Comparison of ENCODE assay signal across 8 cellular contexts in the genomic region with DNA sequence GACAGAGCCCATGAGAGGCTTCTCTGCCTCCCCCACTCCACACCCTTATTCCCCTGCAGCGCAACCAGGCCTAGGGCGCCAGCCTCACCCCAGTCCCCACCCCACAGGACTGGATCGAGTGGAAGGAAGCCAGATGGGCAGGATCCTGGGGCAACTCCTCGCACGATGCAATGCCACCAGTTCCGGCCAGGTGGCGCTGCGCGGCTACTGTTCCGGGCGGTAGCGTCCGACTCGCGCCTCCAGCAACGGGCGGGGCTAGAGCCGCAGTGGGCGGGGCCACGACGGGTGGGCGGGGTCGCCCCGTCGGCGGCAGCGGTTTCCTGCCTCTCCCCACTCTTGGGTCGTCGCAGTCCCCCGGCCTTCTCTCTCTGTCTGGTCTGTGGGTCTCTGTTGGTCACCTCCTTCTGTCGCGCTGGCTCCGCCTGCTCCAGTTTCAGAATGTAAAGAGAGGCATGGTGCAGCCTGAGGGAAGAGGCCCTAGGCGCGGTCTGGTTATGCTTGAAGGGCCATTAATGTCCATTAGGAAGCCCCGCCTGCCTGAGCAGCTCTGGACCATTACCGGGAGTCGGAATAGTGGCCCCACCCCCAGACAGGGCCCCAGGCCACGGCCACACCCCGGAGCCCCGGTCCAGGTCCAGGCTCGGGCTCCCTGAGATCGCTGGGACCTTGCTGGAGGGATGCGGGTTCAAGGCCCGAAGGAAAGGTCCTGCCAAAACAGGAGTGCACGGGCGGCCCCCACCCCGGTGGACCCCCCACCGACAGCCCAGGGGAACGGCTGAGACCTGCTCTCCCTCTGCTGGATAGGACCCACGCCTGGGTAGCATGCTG. TPM values are rescaled to one million over a fixed set of nuclear protein-coding genes. Genes with fewer than 3 reads are reported as not detected.
DNase-seq lines count a peak whose midpoint lies in the region; ATAC-seq and TF ChIP-seq lines count a peak whose summit lies in the region.

No MANE protein-coding gene starts in this region.

- DNase-seq in CD4-positive, alpha-beta memory T cell = peak; percentile 89 to 95 (median 91)
- DNase-seq in HuH-7.5 (ENCODE audit: low spot score) = peak; percentile 97
- peak; percentile 79 for DNase-seq in RKO (ENCODE audit: low spot score)
- peak; percentile 85 for DNase-seq in fibroblast of the aortic adventitia (ENCODE audit: low read depth)
- DNase-seq in natural killer cell treated with Interleukin-12 subunit alpha and Interleukin-12 subunit beta and Interleukin-15 and Interleukin-18, amount 100 ng/mL, for 72 hours (ENCODE audit: low spot score) = peak; percentile 94
- DNase-seq in stimulated activated naive CD4-positive, alpha-beta T cell treated with Interleukin-2 at 50 U/mL for 16 hours (lab: John Stamatoyannopoulos, UW) = peak; percentile 89

- H3K36me3 Mint-ChIP-seq in CD4-positive, alpha-beta memory T cell = no peaks in the 10 kb centered on the region
- H3K36me3 Mint-ChIP-seq in activated T-helper 17 cell treated with anti-CD3 and anti-CD28 coated beads, Interleukin-2, amount 50 U/mL, for 72 hours (ENCODE audit: low read depth) = no peaks in the 10 kb centered on the region
- H3K36me3 Mint-ChIP-seq in natural killer cell treated with Interleukin-12 subunit alpha and Interleukin-12 subunit beta and Interleukin-15 and Interleukin-18, amount 100 ng/mL, for 72 hours = no peaks in the 10 kb centered on the region

- peak; percentile 92 for TF ChIP-seq CTCF in fibroblast of the aortic adventitia (IDR thresholded peaks at IDR 0.05; ENCODE audit: insufficient read depth, low read length)

- intact Hi-C loops in CD4-positive, alpha-beta memory T cell (cut with micrococcal nuclease) = loop anchor here (1.0 to 2.0 kb wide), 4 partner anchors 23 to 464 kb away; partner anchors contain the start of genes ECI1, NTHL1 and TSC2

- H3K27me3 Mint-ChIP-seq in CD4-positive, alpha-beta memory T cell = peaks cover 15 to 16% of the 10 kb centered on the region in 2 donors
- H3K27me3 Mint-ChIP-seq in activated T-helper 17 cell treated with anti-CD3 and anti-CD28 coated beads, Interleukin-2, amount 50 U/mL, for 72 hours = peaks cover 10% of the 10 kb centered on the region
- peaks cover 0 to 6% of the 10 kb centered on the region in 2 donors for H3K27me3 Mint-ChIP-seq in natural killer cell treated with Interleukin-12 subunit alpha and Interleukin-12 subunit beta and Interleukin-15 and Interleukin-18, amount 100 ng/mL, for 72 hours

- H3K9me3 ChIP-seq in CD4-positive, alpha-beta memory T cell (ENCODE audit: control insufficient read depth in 1 of 2, low read length in 2 of 2) = no peaks in the 10 kb centered on the region

- CTCF ChIA-PET in CD4-positive, alpha-beta memory T cell (lab: Charles Lee; ENCODE audit: partially characterized antibody) = interaction anchor here (0.6 to 3.8 kb wide), 11 partner anchors 10 to 224 kb away, joined by 3 to 74 read pairs (median 7); no protein-coding TSS in a partner anchor

- peaks cover 12% of the 10 kb centered on the region for H3K27me3 ChIP-seq in CD4-positive, alpha-beta memory T cell (ENCODE audit: insufficient read depth, low read length)

- POLR2A ChIA-PET in CD4-positive, alpha-beta memory T cell (lab: Charles Lee; ENCODE audit: partially characterized antibody) = interaction anchor here (0.9 to 4.2 kb wide), 5 partner anchors 59 to 228 kb away, joined by 3 to 51 read pairs (median 6); partner anchors contain the start of genes ECI1, RPS2 and TRAF7

- no peaks in the 10 kb centered on the region for H3K36me3 ChIP-seq in CD4-positive, alpha-beta memory T cell (ENCODE audit: insufficient read depth, low read length)

- H3K9me3 Mint-ChIP-seq in CD4-positive, alpha-beta memory T cell = no peaks in the 10 kb centered on the region
- H3K9me3 Mint-ChIP-seq in activated T-helper 17 cell treated with anti-CD3 and anti-CD28 coated beads, Interleukin-2, amount 50 U/mL, for 72 hours = no peaks in the 10 kb centered on the region
- no peaks in the 10 kb centered on the region for H3K9me3 Mint-ChIP-seq in natural killer cell treated with Interleukin-12 subunit alpha and Interleukin-12 subunit beta and Interleukin-15 and Interleukin-18, amount 100 ng/mL, for 72 hours

- peak overlapping the region in 6 of 7 donors; percentile 60 to 91 (median 76) for H3K27ac Mint-ChIP-seq in CD4-positive, alpha-beta memory T cell
- peak overlapping the region; percentile 72 for H3K27ac Mint-ChIP-seq in activated T-helper 17 cell treated with anti-CD3 and anti-CD28 coated beads, Interleukin-2, amount 50 U/mL, for 72 hours
- no peak overlapping the region for H3K27ac Mint-ChIP-seq in natural killer cell treated with Interleukin-12 subunit alpha and Interleukin-12 subunit beta and Interleukin-15 and Interleukin-18, amount 100 ng/mL, for 72 hours

- H3K4me1 Mint-ChIP-seq in CD4-positive, alpha-beta memory T cell = peaks cover 9 to 26% (median 17%) of the 10 kb centered on the region in 4 donors
- H3K4me1 Mint-ChIP-seq in activated T-helper 17 cell treated with anti-CD3 and anti-CD28 coated beads, Interleukin-2, amount 50 U/mL, for 72 hours = no peaks in the 10 kb centered on the region
- peaks cover 5 to 14% of the 10 kb centered on the region in 2 donors for H3K4me1 Mint-ChIP-seq in natural killer cell treated with Interleukin-12 subunit alpha and Interleukin-12 subunit beta and Interleukin-15 and Interleukin-18, amount 100 ng/mL, for 72 hours (ENCODE audit: low read depth in 2 of 2)

- ATAC-seq in GM19397 (IDR thresholded peaks at IDR 0.05; ENCODE audit: unreplicated experiment) = peak; percentile 70
- peak; percentile 88 for ATAC-seq in activated T-helper 17 cell treated with anti-CD3 and anti-CD28 coated beads, Interleukin-2, amount 50 U/mL, for 72 hours (replicated peaks)
- peak; percentile 90 to 94 for ATAC-seq in natural killer cell treated with Interleukin-12 subunit alpha and Interleukin-12 subunit beta and Interleukin-15 and Interleukin-18, amount 100 ng/mL, for 72 hours

- peak overlapping the region; percentile 44 for H3K27ac ChIP-seq in CD4-positive, alpha-beta memory T cell (ENCODE audit: low read depth, low read length)

- peak overlapping the region in 1 of 2 donors; percentile 30 for H3K4me3 ChIP-seq in CD4-positive, alpha-beta memory T cell (ENCODE audit: low read length in 2 of 2)
- peak overlapping the region; percentile 45 for H3K4me3 ChIP-seq in fibroblast of the aortic adventitia (ENCODE audit: low read depth, low read length)

- peaks cover 29% of the 10 kb centered on the region for H3K4me1 ChIP-seq in CD4-positive, alpha-beta memory T cell (ENCODE audit: insufficient read depth, low read length)

- peak overlapping the region; percentile 6 to 76 (median 70) for H3K4me3 Mint-ChIP-seq in CD4-positive, alpha-beta memory T cell
- H3K4me3 Mint-ChIP-seq in activated T-helper 17 cell treated with anti-CD3 and anti-CD28 coated beads, Interleukin-2, amount 50 U/mL, for 72 hours = peak overlapping the region; percentile 68
- peak overlapping the region; percentile 51 for H3K4me3 Mint-ChIP-seq in natural killer cell treated with Interleukin-12 subunit alpha and Interleukin-12 subunit beta and Interleukin-15 and Interleukin-18, amount 100 ng/mL, for 72 hours

RNA-seq across cellular contexts. Expression of gene NHERF2, which starts 3.4 kb away (rescaled TPM):
- 1 to 10 TPM; 1.7 to 2.1 TPM for total RNA-seq in CD4-positive, alpha-beta memory T cell
- under 1 TPM; 0.16 to 0.40 TPM for polyA plus RNA-seq in CD4-positive, alpha-beta memory T cell
- 1 to 10 TPM in 1 of 2 donors, under 1 TPM in 1; 0.21 to 2.9 TPM for total RNA-seq in activated T-helper 17 cell treated with anti-CD3 and anti-CD28 coated beads, Interleukin-2, amount 50 U/mL, for 72 hours
- 11.5 and 26.3 TPM in 2 replicates for total RNA-seq in fibroblast of the aortic adventitia (ENCODE audit: low replicate concordance)
- 1 to 10 TPM; 3.8 to 4.5 TPM for total RNA-seq in natural killer cell treated with Interleukin-12 subunit alpha and Interleukin-12 subunit beta and Interleukin-15 and Interleukin-18, amount 100 ng/mL, for 72 hours

RNA-seq across cellular contexts. Expression of gene NPW, which starts 3.7 kb away (rescaled TPM):
- total RNA-seq in CD4-positive, alpha-beta memory T cell = not detected
- not detected for polyA plus RNA-seq in CD4-positive, alpha-beta memory T cell
- 1 to 10 TPM in 1 of 2 donors, not detected in 1; 2.8 TPM for total RNA-seq in activated T-helper 17 cell treated with anti-CD3 and anti-CD28 coated beads, Interleukin-2, amount 50 U/mL, for 72 hours
- total RNA-seq in fibroblast of the aortic adventitia (ENCODE audit: low replicate concordance) = 0.45 TPM in 1 of 2 replicates, not detected in the other
- total RNA-seq in natural killer cell treated with Interleukin-12 subunit alpha and Interleukin-12 subunit beta and Interleukin-15 and Interleukin-18, amount 100 ng/mL, for 72 hours = 1 to 10 TPM; 1.5 to 3.5 TPM

RNA-seq across cellular contexts. Expression of gene ZNF598, which starts 13.7 kb away (rescaled TPM):
- total RNA-seq in CD4-positive, alpha-beta memory T cell = 10 to 100 TPM; 48.5 to 49.8 TPM
- polyA plus RNA-seq in CD4-positive, alpha-beta memory T cell = 10 to 100 TPM in 1 of 2 donors, 1 to 10 TPM in 1; 3.1 to 10.0 TPM
- total RNA-seq in activated T-helper 17 cell treated with anti-CD3 and anti-CD28 coated beads, Interleukin-2, amount 50 U/mL, for 72 hours = 10 to 100 TPM; 41.2 to 79.6 TPM
- 13.8 and 18.8 TPM in 2 replicates for total RNA-seq in fibroblast of the aortic adventitia (ENCODE audit: low replicate concordance)
- 100 to 1,000 TPM in 1 of 2 donors, 10 to 100 TPM in 1; 83.1 to 163 TPM for total RNA-seq in natural killer cell treated with Interleukin-12 subunit alpha and Interleukin-12 subunit beta and Interleukin-15 and Interleukin-18, amount 100 ng/mL, for 72 hours

RNA-seq across cellular contexts. Expression of gene NTHL1, which starts 24.3 kb away (rescaled TPM):
- 10 to 100 TPM in 1 of 2 experiments, 1 to 10 TPM in 1; 9.3 to 12.0 TPM for total RNA-seq in CD4-positive, alpha-beta memory T cell
- polyA plus RNA-seq in CD4-positive, alpha-beta memory T cell = 10 to 100 TPM; 13.5 to 20.1 TPM
- total RNA-seq in activated T-helper 17 cell treated with anti-CD3 and anti-CD28 coated beads, Interleukin-2, amount 50 U/mL, for 72 hours = 10 to 100 TPM; 13.2 to 37.6 TPM
- 18.8 and 36.1 TPM in 2 replicates for total RNA-seq in fibroblast of the aortic adventitia (ENCODE audit: low replicate concordance)
- 10 to 100 TPM; 12.6 to 40.9 TPM for total RNA-seq in natural killer cell treated with Interleukin-12 subunit alpha and Interleukin-12 subunit beta and Interleukin-15 and Interleukin-18, amount 100 ng/mL, for 72 hours

RNA-seq across cellular contexts. Expression of gene TSC2, which starts 24.5 kb away (rescaled TPM):
- 100 to 1,000 TPM; 157 to 177 TPM for total RNA-seq in CD4-positive, alpha-beta memory T cell
- 10 to 100 TPM; 20.7 to 50.8 TPM for polyA plus RNA-seq in CD4-positive, alpha-beta memory T cell
- 10 to 100 TPM; 79.3 to 83.7 TPM for total RNA-seq in activated T-helper 17 cell treated with anti-CD3 and anti-CD28 coated beads, Interleukin-2, amount 50 U/mL, for 72 hours
- total RNA-seq in fibroblast of the aortic adventitia (ENCODE audit: low replicate concordance) = 58.7 and 145 TPM in 2 replicates
- total RNA-seq in natural killer cell treated with Interleukin-12 subunit alpha and Interleukin-12 subunit beta and Interleukin-15 and Interleukin-18, amount 100 ng/mL, for 72 hours = 100 to 1,000 TPM; 106 to 155 TPM

Comparison
In these comparisons a context has a peak if more than half of its experiments do, and no peak if none do; other contexts are left out.
1. H3K27ac Mint-ChIP-seq: peak in CD4-positive, alpha-beta memory T cell (6 of 7) and activated T-helper 17 cell treated with anti-CD3 and anti-CD28 coated beads, Interleukin-2, amount 50 U/mL, for 72 hours (single experiment); none in natural killer cell treated with Interleukin-12 subunit alpha and Interleukin-12 subunit beta and Interleukin-15 and Interleukin-18, amount 100 ng/mL, for 72 hours (0 of 2).
2. Peak in every context shown above with its lines, with median percentiles within 50 percentile points of each other: DNase-seq, H3K4me3 Mint-ChIP-seq and ATAC-seq.